Comparison of ENCODE assay signal across 26 cellular contexts in the genomic region with DNA sequence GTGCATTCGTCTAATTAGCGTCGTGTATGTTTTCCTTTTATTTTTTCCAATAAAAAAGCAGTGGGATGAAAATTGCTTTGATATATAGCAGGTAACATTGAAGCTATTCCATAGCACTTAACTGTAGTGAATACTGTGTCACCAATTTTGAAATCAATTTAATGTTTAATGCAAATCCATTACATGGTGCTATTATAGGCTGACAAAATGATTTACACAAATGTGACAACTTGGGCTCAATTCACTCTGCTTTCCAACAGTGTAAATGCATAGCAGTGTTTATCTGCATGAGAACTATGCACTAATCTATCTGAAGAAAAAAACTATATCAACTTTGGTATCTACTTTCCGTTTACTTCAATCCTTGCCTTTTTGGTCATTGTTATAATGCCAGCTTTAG.
DNase-seq lines count a peak whose midpoint lies in the region; ATAC-seq and TF ChIP-seq lines count a peak whose summit lies in the region.
"Had no signal": no experiment of that assay in that cellular context is flagged by ENCODE, and none has a peak within 500 bp of the region (broad histone marks: within the 10 kb centered on the region; RNA-seq: fewer than 3 reads in every experiment).

No MANE protein-coding gene starts in this region.

- no peaks in the 10 kb centered on the region for H3F3A ChIP-seq in GM23338 (replicated peaks; ENCODE audit: low read depth)

- H3K4me1 ChIP-seq in GM23338 (ENCODE audit: insufficient read depth): peaks cover 65% of the 10 kb centered on the region
- H3K4me1 ChIP-seq: BE2C had no signal

- no peak for TF ChIP-seq CTCF in GM23338 (conservative IDR thresholded peaks at IDR 0.05; ENCODE audit: low read depth in 2 of 2)
- TF ChIP-seq CTCF in nephron (IDR thresholded peaks at IDR 0.05; ENCODE audit: unreplicated experiment in 3 of 3): no peak

- DNase-seq in GM23338 (ENCODE audit: low spot score): no peak
- no peak for DNase-seq in HEK293T (ENCODE audit: extremely low spot score)
- DNase-seq in memory B cell (ENCODE audit: low spot score in 2 of 2): no peak
- no peak for DNase-seq in NCI-H1105 treated with DMSO at 0.1 percent for 48 hours (lab: John Stamatoyannopoulos, UW)
- DNase-seq in activated naive CD8-positive, alpha-beta T cell treated with anti-CD3 and anti-CD28 coated beads, Interleukin-2, amount 50 U/mL, for 24 hours: no peak
- DNase-seq in HUDEP-2 (lab: John Stamatoyannopoulos, UW; ENCODE audit: unreplicated experiment in 76 of 76): no peak
- DNase-seq in activated T-cell treated with anti-CD3 and anti-CD28 coated beads for 4 hours: no peak
- DNase-seq: 8988T; ACHN; BE2C; C1 segment of cervical spinal cord; CD4-positive, alpha-beta memory T cell; CD4-positive, CD25-positive, alpha-beta regulatory T cell; CD8-positive, alpha-beta memory T cell; COR-L47; DMS 273 treated with DMSO at 0.1 percent for 48 hours; DMS153; DMS53; DMS79; DND-41; EL; GDM1 had no signal

- no peak overlapping the region for H2AFZ ChIP-seq in GM23338

- ATAC-seq in GM23338: no peak
- ATAC-seq in memory B cell (ENCODE audit: low read depth): no peak
- no peak for ATAC-seq in activated naive CD8-positive, alpha-beta T cell treated with anti-CD3 and anti-CD28 coated beads, Interleukin-2, amount 50 U/mL, for 24 hours
- ATAC-seq: GM12878 had no signal

- peaks cover 4% of the 10 kb centered on the region; the same call in 1 of the 2 replicates for H3K27me3 ChIP-seq in GM23338 (ENCODE audit: insufficient read depth)
- H3K27me3 ChIP-seq: BE2C, BLaER1 had no signal

- H3K36me3 Mint-ChIP-seq in GM23338 (ENCODE audit: low read depth): no peaks in the 10 kb centered on the region
- no peaks in the 10 kb centered on the region for H3K36me3 Mint-ChIP-seq in memory B cell
- peaks cover 27% of the 10 kb centered on the region for H3K36me3 Mint-ChIP-seq in nephron (ENCODE audit: low read depth)
- H3K36me3 Mint-ChIP-seq in activated naive CD8-positive, alpha-beta T cell treated with anti-CD3 and anti-CD28 coated beads, Interleukin-2, amount 50 U/mL, for 24 hours (ENCODE audit: low read depth): no peaks in the 10 kb centered on the region
- H3K36me3 Mint-ChIP-seq: CD4-positive, alpha-beta memory T cell; CD4-positive, CD25-positive, alpha-beta regulatory T cell had no signal

- POLR2A ChIA-PET in HEK293T (lab: Yijun Ruan, JAX): no interaction called here

- H3K27ac Mint-ChIP-seq in GM23338 (no peak overlapping the region), memory B cell (peak overlapping the region; percentile 10), nephron (peak overlapping the region in 2 of 3 experiments; percentile 16 to 66)
- no peak overlapping the region for H3K27ac Mint-ChIP-seq in activated naive CD8-positive, alpha-beta T cell treated with anti-CD3 and anti-CD28 coated beads, Interleukin-2, amount 50 U/mL, for 24 hours
- H3K27ac Mint-ChIP-seq: CD14-positive monocyte; CD4-positive, alpha-beta memory T cell; CD4-positive, CD25-positive, alpha-beta regulatory T cell had no signal

- CTCF ChIA-PET in HEK293T (lab: Yijun Ruan, JAX): no interaction called here

- H4K20me1 ChIP-seq in GM23338 (replicated peaks; ENCODE audit: insufficient read depth): no peaks in the 10 kb centered on the region
- H4K20me1 ChIP-seq: BLaER1 had no signal

- H3K27me3 Mint-ChIP-seq in GM23338 (ENCODE audit: insufficient read depth, low read depth, poor library complexity) (peaks cover 4% of the 10 kb centered on the region), memory B cell (no peaks in the 10 kb centered on the region), nephron (ENCODE audit: low read depth) (no peaks in the 10 kb centered on the region)
- no peaks in the 10 kb centered on the region for H3K27me3 Mint-ChIP-seq in activated naive CD8-positive, alpha-beta T cell treated with anti-CD3 and anti-CD28 coated beads, Interleukin-2, amount 50 U/mL, for 24 hours
- H3K27me3 Mint-ChIP-seq: CD4-positive, alpha-beta memory T cell; CD4-positive, CD25-positive, alpha-beta regulatory T cell had no signal

- H3K9me2 ChIP-seq in GM23338 (ENCODE audit: insufficient read depth): no peaks in the 10 kb centered on the region

- no peaks in the 10 kb centered on the region for H3K36me3 ChIP-seq in GM23338 (ENCODE audit: insufficient read depth)
- H3K36me3 ChIP-seq: BE2C, BLaER1 had no signal

- no peak overlapping the region for H3K4me3 ChIP-seq in GM23338
- H3K4me3 ChIP-seq: BLaER1, GM12878 had no signal

- H3K9me3 Mint-ChIP-seq in GM23338 (no peaks in the 10 kb centered on the region; the same call in 2 of the 3 replicates), memory B cell (no peaks in the 10 kb centered on the region), nephron (no peaks in the 10 kb centered on the region)
- no peaks in the 10 kb centered on the region for H3K9me3 Mint-ChIP-seq in activated naive CD8-positive, alpha-beta T cell treated with anti-CD3 and anti-CD28 coated beads, Interleukin-2, amount 50 U/mL, for 24 hours
- H3K9me3 Mint-ChIP-seq: CD14-positive monocyte; CD4-positive, alpha-beta memory T cell; CD4-positive, CD25-positive, alpha-beta regulatory T cell; CD8-positive, alpha-beta memory T cell had no signal

- H3K4me1 Mint-ChIP-seq in GM23338: peaks cover 53% of the 10 kb centered on the region
- peaks cover 2% of the 10 kb centered on the region for H3K4me1 Mint-ChIP-seq in memory B cell
- peaks cover 30% of the 10 kb centered on the region for H3K4me1 Mint-ChIP-seq in nephron
- no peaks in the 10 kb centered on the region for H3K4me1 Mint-ChIP-seq in activated naive CD8-positive, alpha-beta T cell treated with anti-CD3 and anti-CD28 coated beads, Interleukin-2, amount 50 U/mL, for 24 hours
- H3K4me1 Mint-ChIP-seq: CD4-positive, alpha-beta memory T cell; CD4-positive, CD25-positive, alpha-beta regulatory T cell had no signal

- 0 out of 2 replicates have a peak overlapping the region, but pooled peaks have one; percentile 35 for H3K4me2 ChIP-seq in GM23338

- no peak overlapping the region for H3K4me3 Mint-ChIP-seq in GM23338
- H3K4me3 Mint-ChIP-seq in memory B cell: no peak overlapping the region
- no peak overlapping the region for H3K4me3 Mint-ChIP-seq in nephron
- no peak overlapping the region for H3K4me3 Mint-ChIP-seq in activated naive CD8-positive, alpha-beta T cell treated with anti-CD3 and anti-CD28 coated beads, Interleukin-2, amount 50 U/mL, for 24 hours
- H3K4me3 Mint-ChIP-seq: CD14-positive monocyte; CD4-positive, alpha-beta memory T cell; CD4-positive, CD25-positive, alpha-beta regulatory T cell; CD8-positive, alpha-beta memory T cell had no signal

- H3K27ac ChIP-seq in GM23338 (ENCODE audit: low read depth): no peak overlapping the region
- H3K27ac ChIP-seq: BLaER1 had no signal

- no peaks in the 10 kb centered on the region for H3K79me2 ChIP-seq in GM23338 (replicated peaks; ENCODE audit: insufficient read depth)

TF ChIP-seq in GM23338, 12 proteins besides CTCF, POLR2A, EP300 and RAD21 (continues in another document):
- TF ChIP-seq JUNB (IDR thresholded peaks at IDR 0.05; ENCODE audit: unreplicated experiment): no peak
- no peak for TF ChIP-seq EZH2 (IDR thresholded peaks at IDR 0.05; ENCODE audit: low read depth, unreplicated experiment)
- TF ChIP-seq CREB1 (CRISPR knock-in tag; IDR thresholded peaks at IDR 0.05; ENCODE audit: low read depth): no peak

TF ChIP-seq in HEK293T, 16 proteins besides CTCF, POLR2A, EP300 and RAD21:
- TF ChIP-seq CTBP1 (IDR thresholded peaks at IDR 0.05; ENCODE audit: borderline replicate concordance) (no peak), FOXM1 (IDR thresholded peaks at IDR 0.05; ENCODE audit: borderline replicate concordance) (no peak), NFRKB (IDR thresholded peaks at IDR 0.05) (no peak), TARDBP (IDR thresholded peaks at IDR 0.05) (no peak), L3MBTL2 (conservative IDR thresholded peaks at IDR 0.05) (no peak), ELF4 (IDR thresholded peaks at IDR 0.05) (no peak)
- TF ChIP-seq, protein P1, sequence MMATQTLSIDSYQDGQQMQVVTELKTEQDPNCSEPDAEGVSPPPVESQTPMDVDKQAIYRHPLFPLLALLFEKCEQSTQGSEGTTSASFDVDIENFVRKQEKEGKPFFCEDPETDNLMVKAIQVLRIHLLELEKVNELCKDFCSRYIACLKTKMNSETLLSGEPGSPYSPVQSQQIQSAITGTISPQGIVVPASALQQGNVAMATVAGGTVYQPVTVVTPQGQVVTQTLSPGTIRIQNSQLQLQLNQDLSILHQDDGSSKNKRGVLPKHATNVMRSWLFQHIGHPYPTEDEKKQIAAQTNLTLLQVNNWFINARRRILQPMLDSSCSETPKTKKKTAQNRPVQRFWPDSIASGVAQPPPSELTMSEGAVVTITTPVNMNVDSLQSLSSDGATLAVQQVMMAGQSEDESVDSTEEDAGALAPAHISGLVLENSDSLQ (IDR thresholded peaks at IDR 0.05): peak; percentile 85

Comparison
In these comparisons a context has a peak if more than half of its experiments do, and no peak if none do; other contexts are left out.
1. H3K27ac Mint-ChIP-seq: peak in memory B cell (single experiment) and nephron (2 of 3); none in GM23338 (single experiment) and activated naive CD8-positive, alpha-beta T cell treated with anti-CD3 and anti-CD28 coated beads, Interleukin-2, amount 50 U/mL, for 24 hours (single experiment).